Comparison of ENCODE assay signal across 24 cellular contexts in genomic region chr12:22794017-22794416, GRCh38.
"Had no signal": no experiment of that assay in that cellular context is flagged by ENCODE, and none has a peak within 500 bp of the region (broad histone marks: within the 10 kb centered on the region; RNA-seq: fewer than 3 reads in every experiment).

No MANE protein-coding gene starts in this region.

- H3K9me3 ChIP-seq: colonic mucosa, esophagus muscularis mucosa, gastroesophageal sphincter, lower lobe of right lung, mucosa of descending colon had no signal

- H3K27ac ChIP-seq: colonic mucosa, esophagus muscularis mucosa, foreskin keratinocyte, gastroesophageal sphincter, heart left ventricle, hepatocyte, lower lobe of right lung had no signal

- H3K4me1 Mint-ChIP-seq: immature natural killer cell, naive B cell had no signal

- DNase-seq: colonic mucosa; cortex of kidney; effector CD8-positive, alpha-beta T cell; foreskin keratinocyte; heart left ventricle; hypothalamus; immature natural killer cell; islet precursor cell; kidney; kidney glomerular epithelial cell; left colon; left ventricle myocardium superior; lower lobe of right lung; mesenchymal stem cell; mucosa of descending colon; naive B cell had no signal

- FAIRE-seq: endothelial cell of umbilical vein, frontal cortex had no signal

- H3K36me3 Mint-ChIP-seq: immature natural killer cell, mesothelial cell of epicardium, naive B cell had no signal

- H3K4me1 ChIP-seq: colonic mucosa, foreskin keratinocyte, heart left ventricle, lower lobe of right lung had no signal

- H3K79me2 ChIP-seq: hepatocyte had no signal

- H3K27me3 ChIP-seq: colonic mucosa, esophagus muscularis mucosa, foreskin keratinocyte, gastroesophageal sphincter, heart left ventricle, hepatocyte had no signal

- H3K4me3 Mint-ChIP-seq: dendritic cell treated with granulocyte-macrophage colony-stimulating factor and Interleukin-4, amounts not matched to agents 40 ng/mL and 50 ng/mL, for 4 days; immature natural killer cell; mesothelial cell of epicardium; naive B cell had no signal

- H3K4me3 ChIP-seq: colonic mucosa, esophagus muscularis mucosa, gastroesophageal sphincter, heart left ventricle, hepatocyte, lower lobe of right lung, mucosa of descending colon had no signal

- H3K27me3 Mint-ChIP-seq: dendritic cell treated with granulocyte-macrophage colony-stimulating factor and Interleukin-4, amounts not matched to agents 40 ng/mL and 50 ng/mL, for 4 days had no signal

- ATAC-seq: foreskin keratinocyte, gastroesophageal sphincter, heart left ventricle, left colon, left lobe of liver, left ventricle myocardium superior, lower lobe of right lung, mucosa of descending colon had no signal

- H3K36me3 ChIP-seq: colonic mucosa, esophagus muscularis mucosa, gastroesophageal sphincter, heart left ventricle, lower lobe of right lung had no signal

- H2AFZ ChIP-seq: hepatocyte had no signal

- H3K27ac Mint-ChIP-seq: dendritic cell treated with granulocyte-macrophage colony-stimulating factor and Interleukin-4, amounts not matched to agents 40 ng/mL and 50 ng/mL, for 4 days; immature natural killer cell; mesothelial cell of epicardium; naive B cell had no signal

- H3K9me3 Mint-ChIP-seq: dendritic cell treated with granulocyte-macrophage colony-stimulating factor and Interleukin-4, amounts not matched to agents 40 ng/mL and 50 ng/mL, for 4 days; immature natural killer cell had no signal

- H3K4me2 ChIP-seq: hepatocyte had no signal
